Comparison of ENCODE assay signal across 8 cellular contexts in the genomic region with DNA sequence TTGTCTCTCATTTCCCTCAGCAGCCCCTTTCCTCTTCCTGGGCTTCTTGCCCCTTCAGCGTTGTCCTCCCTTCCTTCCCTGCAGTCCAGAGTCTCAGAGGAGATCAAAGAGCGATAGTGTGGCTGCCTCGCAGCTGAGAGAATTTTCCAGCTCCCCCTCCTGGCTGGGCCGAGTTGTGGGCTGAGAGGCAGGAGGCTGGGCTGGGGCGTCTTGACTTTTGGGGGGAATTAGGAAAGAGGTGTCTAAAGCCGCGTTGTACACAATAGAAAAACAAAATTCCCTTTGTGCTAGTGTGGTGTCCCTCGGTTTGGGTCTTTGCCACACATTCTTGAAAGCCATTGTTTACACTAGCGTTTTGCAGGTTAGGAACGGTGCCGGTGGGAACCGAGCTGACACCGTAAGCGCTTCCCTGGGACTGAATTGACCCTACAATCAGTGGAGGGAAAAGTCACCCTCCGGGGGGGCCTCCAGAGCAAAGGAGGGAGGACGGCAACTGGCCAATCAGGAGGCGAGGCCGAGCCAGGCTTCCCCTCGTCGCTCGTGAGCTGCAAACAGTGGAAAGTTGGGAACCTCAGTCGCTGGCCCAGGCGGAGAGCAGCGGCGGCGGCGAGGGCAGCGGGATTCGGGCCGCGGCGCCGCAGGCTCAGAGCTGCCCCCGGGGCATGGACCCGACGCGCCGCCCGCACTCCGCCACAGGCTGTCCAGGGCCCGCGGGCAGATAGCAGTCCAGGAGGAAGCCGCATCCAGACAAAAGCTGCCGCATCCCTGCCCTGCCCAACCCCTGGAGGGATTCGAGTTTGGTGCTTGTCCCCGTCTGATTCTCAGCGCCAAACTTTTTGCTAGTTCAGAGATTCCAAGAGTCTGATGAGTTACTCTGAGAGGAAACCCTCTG. TPM values are rescaled to one million over a fixed set of nuclear protein-coding genes. Genes with fewer than 3 reads are reported as not detected.
A peak's percentile ranks its signal among the peaks of the same experiment; 100 is the strongest.
DNase-seq lines count a peak whose midpoint lies in the region; ATAC-seq, FAIRE-seq and TF ChIP-seq lines count a peak whose summit lies in the region.

HMCN1 (plus strand) TSS at position 574 of the 892 bp plus-strand sequence. CDS start 389 bp downstream, outside the sequence.

- H3K27me3 ChIP-seq in SJSA1 (replicated peaks) (no peaks in the 10 kb centered on the region), iPS-18a (ENCODE audit: control insufficient read depth, insufficient read depth, low read length) (peaks cover 27% of the 10 kb centered on the region)

- H3K36me3 ChIP-seq in SJSA1 (no peaks in the 10 kb centered on the region), iPS-18a (ENCODE audit: control insufficient read depth, low read depth, low read length) (no peaks in the 10 kb centered on the region)

- no peak for ATAC-seq in GM21576 (IDR thresholded peaks at IDR 0.05; ENCODE audit: unreplicated experiment)

- H3K27ac ChIP-seq in SJSA1 = peak within 1 kb of the TSS; percentile 41
- no peak within 1 kb of the TSS for H3K27ac ChIP-seq in iPS-18a (ENCODE audit: low read length)

- FAIRE-seq in D721Med (lab: Jason Lieb, UNC) = no peak

- H3K4me1 ChIP-seq in SJSA1 (replicated peaks) (peaks cover 18% of the 10 kb centered on the region), iPS-18a (ENCODE audit: control insufficient read depth, low read depth, low read length) (peaks cover 15% of the 10 kb centered on the region)

- H3K9me3 ChIP-seq in SJSA1 (replicated peaks) (no peaks in the 10 kb centered on the region), iPS-18a (ENCODE audit: control insufficient read depth, low read depth, low read length) (no peaks in the 10 kb centered on the region)

- in situ Hi-C loops in T47D (cut with HindIII; ENCODE audit: low pct_unique_long_range_greater_than_20kb, low sequenced_read_pairs) = no loop called here

- H3K9ac ChIP-seq in iPS-18a (ENCODE audit: low read length) = peak within 1 kb of the TSS; percentile 43

- H3K4me3 ChIP-seq in SJSA1 (peak within 1 kb of the TSS; percentile 49), iPS-18a (ENCODE audit: low read length) (peak within 1 kb of the TSS; percentile 86)

- DNase-seq in D721Med (ENCODE audit: insufficient read length, low spot score) (no peak), HT1080 (ENCODE audit: low read depth) (peak; percentile 63), SJSA1 (ENCODE audit: low read depth in 1 of 2, low spot score in 2 of 2) (peak; percentile 89 to 91), T47D (ENCODE audit: low read depth in 1 of 2, low spot score in 1 of 2) (peak; percentile 34 to 72), renal cortical epithelial cell (ENCODE audit: low read depth) (peak; percentile 59)
- no peak for DNase-seq in effector CD8-positive, alpha-beta T cell (lab: John Stamatoyannopoulos, UW)

- peak; percentile 40 for TF ChIP-seq CTCF in D721Med (IDR thresholded peaks at IDR 0.05; ENCODE audit: insufficient read depth, missing control alignments)

RNA-seq across cellular contexts. Expression of gene HMCN1, which starts in this region (rescaled TPM):
- 0.07 and 0.21 TPM in 2 replicates for total RNA-seq in HT1080 (2014; rRNA removed; shearing (Covaris generic))
- 0.06 and 0.14 TPM in 2 replicates for polyA plus RNA-seq in HT1080 (2015; cell fraction: cytosol; rRNA removed)
- polyA plus RNA-seq in HT1080 (2015; cell fraction: nucleus; rRNA removed) = 0.73 and 2.7 TPM in 2 replicates
- total RNA-seq in SJSA1 (2014; rRNA removed; shearing (Covaris generic)) = 11.9 and 21.4 TPM in 2 replicates
- 0.17 and 57.9 TPM in 2 replicates for total RNA-seq in renal cortical epithelial cell

Comparison
In these comparisons a context has a peak if more than half of its experiments do, and no peak if none do; other contexts are left out.
1. DNase-seq: peak in HT1080 (single experiment), SJSA1 (2 of 2), T47D (2 of 2) and renal cortical epithelial cell (single experiment); none in D721Med (single experiment) and effector CD8-positive, alpha-beta T cell (single experiment).